In genomic region chr17:48636177-48637018, GRCh38 we compare ENCODE assay signal across 8 cellular contexts. TPM values are rescaled to one million over a fixed set of nuclear protein-coding genes. Genes with fewer than 3 reads are reported as not detected.
DNase-seq lines count a peak whose midpoint lies in the region; ATAC-seq, FAIRE-seq and TF ChIP-seq lines count a peak whose summit lies in the region.

No MANE protein-coding gene starts in this region.

- peaks cover 3% of the 10 kb centered on the region for H3K4me1 ChIP-seq in HAP-1
- no peaks in the 10 kb centered on the region for H3K4me1 ChIP-seq in foreskin keratinocyte

- TF ChIP-seq CTCF in CD14-positive monocyte (IDR thresholded peaks at IDR 0.05) (peak; percentile 75), foreskin keratinocyte (conservative IDR thresholded peaks at IDR 0.05) (peak; percentile 57)

- no peak for FAIRE-seq in frontal cortex (lab: Jason Lieb, UNC)

- peaks cover 0 to 21% (median 11%) of the 10 kb centered on the region in 7 donors for H3K9me3 Mint-ChIP-seq in CD14-positive monocyte

- peak; percentile 45 for DNase-seq in CD14-positive monocyte (ENCODE audit: low spot score)
- peak; percentile 88 to 96 for DNase-seq in HAP-1 (ENCODE audit: low spot score in 2 of 2)
- peak; percentile 80 for DNase-seq in NCI-H82 (lab: John Stamatoyannopoulos, UW)
- peak; percentile 82 for DNase-seq in activated T-cell treated with anti-CD3 and anti-CD28 coated beads for 48 hours (ENCODE audit: low read depth)
- DNase-seq in foreskin keratinocyte: no peak
- peak; percentile 89 for DNase-seq in retina
- DNase-seq in frontal cortex (ENCODE audit: low spot score in 2 of 2): no peak
- DNase-seq in GF-D8 (lab: John Stamatoyannopoulos, UW): no peak

- H3K9me3 ChIP-seq in HAP-1: no peaks in the 10 kb centered on the region; the same call in 1 of the 2 replicates

- H3K36me3 ChIP-seq in HAP-1 (replicated peaks): no peaks in the 10 kb centered on the region

- H3K36me3 Mint-ChIP-seq in CD14-positive monocyte: peaks cover 0 to 4% of the 10 kb centered on the region in 2 donors

- H3K27ac ChIP-seq in foreskin keratinocyte: no peak overlapping the region

- H3K4me3 Mint-ChIP-seq in CD14-positive monocyte: peak overlapping the region in 1 of 2 donors; percentile 84

- peaks cover 91 to 99% (median 96%) of the 10 kb centered on the region in 3 donors for H3K27me3 Mint-ChIP-seq in CD14-positive monocyte (ENCODE audit: low read depth in 3 of 3)

- intact Hi-C loops in CD14-positive monocyte (cut with micrococcal nuclease): no loop called here

- peaks cover 29% of the 10 kb centered on the region for H3K27me3 ChIP-seq in HAP-1 (ENCODE audit: low read depth)
- peaks cover 100% of the 10 kb centered on the region for H3K27me3 ChIP-seq in foreskin keratinocyte

- no peak overlapping the region for H3K27ac Mint-ChIP-seq in CD14-positive monocyte

- no peak overlapping the region for H3K4me3 ChIP-seq in HAP-1

- peaks cover 4% of the 10 kb centered on the region for H3K4me1 Mint-ChIP-seq in CD14-positive monocyte

- in situ Hi-C loops in HAP-1 (cut with MboI; ENCODE audit: low sequenced_read_pairs): no loop called here

- peak; percentile 35 for ATAC-seq in foreskin keratinocyte

RNA-seq across cellular contexts. Expression of gene HOXB9, which starts 10.2 kb away (rescaled TPM):
- not detected for polyA plus RNA-seq in CD14-positive monocyte
- total RNA-seq in foreskin keratinocyte: not detected in 2 replicates
- polyA plus RNA-seq in foreskin keratinocyte: not detected in 2 replicates
- total RNA-seq in frontal cortex: not detected

RNA-seq across cellular contexts. Expression of gene HOXB8, which starts 21.3 kb away (rescaled TPM):
- polyA plus RNA-seq in CD14-positive monocyte (not detected), foreskin keratinocyte (not detected in 2 replicates)
- total RNA-seq in foreskin keratinocyte (not detected in 2 replicates), frontal cortex (not detected)

RNA-seq across cellular contexts. Expression of gene HOXB7, which starts 25.6 kb away (rescaled TPM):
- polyA plus RNA-seq in CD14-positive monocyte (not detected), foreskin keratinocyte (0.37 and 0.81 TPM in 2 replicates)
- total RNA-seq in foreskin keratinocyte (0.28 and 0.54 TPM in 2 replicates), frontal cortex (not detected)

RNA-seq across cellular contexts. Expression of gene HOXB6, which starts 31.6 kb away (rescaled TPM):
- not detected for polyA plus RNA-seq in CD14-positive monocyte
- not detected in 2 replicates for total RNA-seq in foreskin keratinocyte
- not detected in 2 replicates for polyA plus RNA-seq in foreskin keratinocyte
- not detected for total RNA-seq in frontal cortex

RNA-seq across cellular contexts. Expression of gene HOXB5, which starts 42.8 kb away (rescaled TPM):
- polyA plus RNA-seq in CD14-positive monocyte (not detected), foreskin keratinocyte (not detected in 2 replicates)
- total RNA-seq in foreskin keratinocyte (not detected in 2 replicates), frontal cortex (not detected)

Comparison
In these comparisons a context has a peak if more than half of its experiments do, and no peak if none do; other contexts are left out.
1. DNase-seq: peak in CD14-positive monocyte (single experiment), HAP-1 (2 of 2), NCI-H82 (single experiment), activated T-cell treated with anti-CD3 and anti-CD28 coated beads for 48 hours (single experiment) and retina (single experiment); none in foreskin keratinocyte (0 of 2), frontal cortex (0 of 2) and GF-D8 (single experiment).